In genomic region chr1:223700942-223701637, GRCh38 we compare ENCODE assay signal across 8 cellular contexts.
A peak's percentile ranks its signal among the peaks of the same experiment; 100 is the strongest.
DNase-seq lines count a peak whose midpoint lies in the region.

No MANE protein-coding gene starts in this region.

- no peak overlapping the region for H3K4me3 Mint-ChIP-seq in dendritic cell treated with granulocyte-macrophage colony-stimulating factor and Interleukin-4, amounts not matched to agents 40 ng/mL and 50 ng/mL, for 4 days

- H3K9me3 Mint-ChIP-seq in dendritic cell treated with granulocyte-macrophage colony-stimulating factor and Interleukin-4, amounts not matched to agents 40 ng/mL and 50 ng/mL, for 4 days: no peaks in the 10 kb centered on the region

- peaks cover 14% of the 10 kb centered on the region for H3K4me1 ChIP-seq in neuron (ENCODE audit: insufficient read depth, low read length)

- no peaks in the 10 kb centered on the region for H3K9me3 ChIP-seq in neuron (ENCODE audit: low read length)

- H3K27me3 ChIP-seq in neuron (ENCODE audit: insufficient read depth, low read length): no peaks in the 10 kb centered on the region

- peak overlapping the region; percentile 62 for H2AFZ ChIP-seq in neuron (ENCODE audit: low read depth, low read length)

- H3K27me3 Mint-ChIP-seq in dendritic cell treated with granulocyte-macrophage colony-stimulating factor and Interleukin-4, amounts not matched to agents 40 ng/mL and 50 ng/mL, for 4 days: peaks cover 2% of the 10 kb centered on the region

- H3K4me1 Mint-ChIP-seq in dendritic cell treated with granulocyte-macrophage colony-stimulating factor and Interleukin-4, amounts not matched to agents 40 ng/mL and 50 ng/mL, for 4 days (ENCODE audit: low read depth): peaks cover 44% of the 10 kb centered on the region

- no peaks in the 10 kb centered on the region for H3K36me3 Mint-ChIP-seq in dendritic cell treated with granulocyte-macrophage colony-stimulating factor and Interleukin-4, amounts not matched to agents 40 ng/mL and 50 ng/mL, for 4 days (ENCODE audit: low read depth)

- intact Hi-C loops in dendritic cell treated with granulocyte-macrophage colony-stimulating factor and Interleukin-4, amounts not matched to agents 40 ng/mL and 50 ng/mL, for 4 days (cut with micrococcal nuclease): no loop called here

- peak overlapping the region; percentile 20 for H3K4me3 ChIP-seq in neuron (ENCODE audit: low read length)

- H3K27ac Mint-ChIP-seq in dendritic cell treated with granulocyte-macrophage colony-stimulating factor and Interleukin-4, amounts not matched to agents 40 ng/mL and 50 ng/mL, for 4 days: peak overlapping the region; percentile 28

- DNase-seq in GM03348 (ENCODE audit: low spot score): peak; percentile 86
- peak; percentile 83 for DNase-seq in NCI-H226
- no peak for DNase-seq in NCI-H2196 treated with DMSO at 0.1 percent for 48 hours (lab: John Stamatoyannopoulos, UW; ENCODE audit: unreplicated experiment)
- no peak for DNase-seq in COLO668 (lab: John Stamatoyannopoulos, UW; ENCODE audit: unreplicated experiment)
- no peak for DNase-seq in NCI-H82 treated with DMSO at 0.1 percent for 48 hours (lab: John Stamatoyannopoulos, UW; ENCODE audit: unreplicated experiment)
- DNase-seq in NCI-H1694 treated with DMSO at 0.1 percent for 48 hours (lab: John Stamatoyannopoulos, UW): no peak

- H3K36me3 ChIP-seq in neuron (ENCODE audit: insufficient read depth, low read length): no peaks in the 10 kb centered on the region

Comparison
In these comparisons a context has a peak if more than half of its experiments do, and no peak if none do; other contexts are left out.
1. DNase-seq: peak in GM03348 (single experiment) and NCI-H226 (single experiment); none in NCI-H2196 treated with DMSO at 0.1 percent for 48 hours (single experiment), COLO668 (single experiment), NCI-H82 treated with DMSO at 0.1 percent for 48 hours (single experiment) and NCI-H1694 treated with DMSO at 0.1 percent for 48 hours (single experiment).